Comparison of ENCODE assay signal across 26 cellular contexts in genomic region chr4:141016117-141016798, GRCh38.
DNase-seq lines count a peak whose midpoint lies in the region; ATAC-seq, FAIRE-seq and TF ChIP-seq lines count a peak whose summit lies in the region.
"Had no signal": no experiment of that assay in that cellular context is flagged by ENCODE, and none has a peak within 500 bp of the region (broad histone marks: within the 10 kb centered on the region; RNA-seq: fewer than 3 reads in every experiment).

No MANE protein-coding gene starts in this region.

- TF ChIP-seq EP300 in H1 (IDR thresholded peaks at IDR 0.05; ENCODE audit: borderline replicate concordance in 1 of 2, low read depth in 2 of 2, low read length in 2 of 2) (no peak), suprapubic skin (IDR thresholded peaks at IDR 0.05) (no peak)

- no peak overlapping the region for H2BK5ac ChIP-seq in H1 (ENCODE audit: low read depth, low read length)

- no peak for TF ChIP-seq POLR2A in H1 (IDR thresholded peaks at IDR 0.05; ENCODE audit: control extremely low read depth in 1 of 2, low read depth in 2 of 2, low read length in 2 of 2)
- no peak for TF ChIP-seq POLR2A in suprapubic skin (IDR thresholded peaks at IDR 0.05)

- DNase-seq in COR-L47 (lab: John Stamatoyannopoulos, UW) (peak; percentile 25), HT-29 (ENCODE audit: low spot score) (peak; percentile 4), H1 (ENCODE audit: low read depth in 1 of 2, low spot score in 2 of 2) (no peak), left lung (no peak), suprapubic skin (ENCODE audit: low spot score in 2 of 2) (no peak)
- no peak for DNase-seq in stimulated activated CD4-positive, alpha-beta T cell treated with anti-CD3 and anti-CD28 coated beads, Interleukin-1b, Interleukin-23, amount 100 ng/mL, for 48 hours
- DNase-seq: activated CD4-positive, alpha-beta T cell treated with anti-CD3 and anti-CD28 coated beads, Interleukin-2, amount 50 U/mL, for 1 hour; activated naive CD4-positive, alpha-beta T cell treated with anti-CD3 and anti-CD28 coated beads, Interleukin-2, amount 10 ng/mL, durations not matched to agents 7 days and 5 days; amniotic stem cell; colonic mucosa; effector memory CD8-positive, alpha-beta T cell; esophagus squamous epithelium; gastrocnemius medialis; MG63; NCI-H774; spleen; stimulated activated CD4-positive, alpha-beta T cell treated with anti-CD3 and anti-CD28 coated beads, Interleukin-4, amount 100 ng/mL, for 1 hour; stimulated activated naive B cell treated with anti-CD40 and anti-IgM and Interleukin-4, amounts not matched to agents 10 μg/mL and 1 μg/mL and 100 μg/mL, for 72 hours; T-helper 9 cell; testis; uterus; WERI-Rb-1 had no signal

- no peak overlapping the region for H4K8ac ChIP-seq in H1 (ENCODE audit: extremely low read depth, insufficient read depth, low read length)

- no peak overlapping the region for H2BK120ac ChIP-seq in H1 (replicated peaks; ENCODE audit: low read depth, low read length)

- no peak overlapping the region for H2BK15ac ChIP-seq in H1 (ENCODE audit: low read length)

- H3K9ac ChIP-seq in H1 (replicated peaks in 1 of 4; ENCODE audit: extremely low read depth in 1 of 4, low read depth in 3 of 4, low read length in 3 of 4): no peak overlapping the region

- H3K27ac ChIP-seq in H1 (ENCODE audit: low read depth, low read length) (no peak overlapping the region), left lung (no peak overlapping the region), suprapubic skin (no peak overlapping the region)
- H3K27ac ChIP-seq: breast epithelium, C4-2B, colonic mucosa, esophagus squamous epithelium, gastrocnemius medialis, spleen, testis, uterus, WERI-Rb-1 had no signal

- H3K18ac ChIP-seq in H1 (ENCODE audit: extremely low read depth, low read length): no peak overlapping the region

- no peaks in the 10 kb centered on the region for H3K23me2 ChIP-seq in H1 (ENCODE audit: low read depth, low read length)

- TF ChIP-seq CTCF in H1 (IDR thresholded peaks at IDR 0.05; ENCODE audit: control extremely low read depth in 1 of 3, insufficient read depth in 1 of 3, low read depth in 1 of 3, low read length in 3 of 3) (no peak), left lung (IDR thresholded peaks at IDR 0.05) (no peak), suprapubic skin (IDR thresholded peaks at IDR 0.05) (no peak)

- FAIRE-seq in H1 (lab: Jason Lieb, UNC): peak; percentile 13
- FAIRE-seq: keratinocyte had no signal

- no peak overlapping the region for H2AFZ ChIP-seq in H1 (ENCODE audit: low read length)

- no peak overlapping the region for H4K5ac ChIP-seq in H1 (ENCODE audit: insufficient read length, low read depth, low read length)

- H3K14ac ChIP-seq in H1 (ENCODE audit: insufficient read length): no peak overlapping the region

- no peaks in the 10 kb centered on the region for H3K79me2 ChIP-seq in H1 (ENCODE audit: control insufficient read depth in 1 of 2, insufficient read depth in 2 of 2, low read length in 2 of 2)

- H3K27me3 ChIP-seq in H1 (replicated peaks in 1 of 4; ENCODE audit: control insufficient read depth in 3 of 4, extremely low read depth in 1 of 4, insufficient read depth in 3 of 4, low read length in 3 of 4) (no peaks in the 10 kb centered on the region), left lung (no peaks in the 10 kb centered on the region), suprapubic skin (no peaks in the 10 kb centered on the region)
- H3K27me3 ChIP-seq: breast epithelium, colonic mucosa, esophagus squamous epithelium, gastrocnemius medialis, MG63, spleen, testis, uterus had no signal

- H3K79me1 ChIP-seq in H1 (ENCODE audit: low read depth, low read length): no peaks in the 10 kb centered on the region

- POLR2A ChIA-PET in H1 (lab: Charles Lee; ENCODE audit: partially characterized antibody): no interaction called here

- no peak for TF ChIP-seq RAD21 in H1 (IDR thresholded peaks at IDR 0.05 in 1 of 2, conservative IDR thresholded peaks at IDR 0.05 in 1 of 2; ENCODE audit: low read depth in 2 of 2, low read length in 2 of 2)

- H3K4me3 ChIP-seq in H1 (ENCODE audit: extremely low read depth in 1 of 4, insufficient read depth in 2 of 4, low read depth in 3 of 4, low read length in 4 of 4) (no peak overlapping the region), left lung (no peak overlapping the region), suprapubic skin (no peak overlapping the region)
- H3K4me3 ChIP-seq: breast epithelium, colonic mucosa, esophagus squamous epithelium, gastrocnemius medialis, MG63, spleen, testis, uterus had no signal

- intact Hi-C loops in left lung (cut with DNase I): no loop called here

- H4K20me1 ChIP-seq in H1 (replicated peaks in 1 of 2; ENCODE audit: control insufficient read depth in 1 of 2, insufficient read depth in 2 of 2, low read length in 2 of 2): no peaks in the 10 kb centered on the region

- no peak overlapping the region for H3K23ac ChIP-seq in H1 (ENCODE audit: insufficient read length)

- H2BK20ac ChIP-seq in H1 (ENCODE audit: low read length): no peak overlapping the region

- no peak overlapping the region for H3K4ac ChIP-seq in H1 (replicated peaks; ENCODE audit: insufficient read length, low read depth, low read length)

- H4K91ac ChIP-seq in H1 (replicated peaks; ENCODE audit: insufficient read length, low read length): no peak overlapping the region

- no peak overlapping the region; the same call in 1 of the 2 replicates for H2BK12ac ChIP-seq in H1 (ENCODE audit: low read depth, low read length)

- CTCF ChIA-PET in H1 (lab: Charles Lee; ENCODE audit: partially characterized antibody): no interaction called here

- no peak overlapping the region for H3K56ac ChIP-seq in H1 (replicated peaks; ENCODE audit: insufficient read length, low read depth, low read length)

- ATAC-seq in left lung: peak; percentile 22
- no peak for ATAC-seq in HG02885 (IDR thresholded peaks at IDR 0.05; ENCODE audit: poor library complexity, unreplicated experiment)
- ATAC-seq: effector memory CD8-positive, alpha-beta T cell; gastrocnemius medialis; stimulated activated naive B cell treated with anti-CD40 and anti-IgM and Interleukin-4, amounts not matched to agents 10 μg/mL and 1 μg/mL and 100 μg/mL, for 72 hours had no signal

- H3K36me3 ChIP-seq in H1 (ENCODE audit: control insufficient read depth in 2 of 4, insufficient read depth in 4 of 4, low read length in 3 of 4): no peaks in the 10 kb centered on the region
- H3K36me3 ChIP-seq in left lung: no peaks in the 10 kb centered on the region
- no peaks in the 10 kb centered on the region for H3K36me3 ChIP-seq in suprapubic skin
- H3K36me3 ChIP-seq: breast epithelium, colonic mucosa, esophagus squamous epithelium, gastrocnemius medialis, MG63, spleen, uterus, WERI-Rb-1 had no signal

- no peaks in the 10 kb centered on the region for H3K9me3 ChIP-seq in H1 (ENCODE audit: insufficient read depth in 2 of 2, low read depth in 1 of 2, low read length in 1 of 2)
- no peaks in the 10 kb centered on the region for H3K9me3 ChIP-seq in left lung
- H3K9me3 ChIP-seq in suprapubic skin: no peaks in the 10 kb centered on the region
- H3K9me3 ChIP-seq: breast epithelium, colonic mucosa, esophagus squamous epithelium, gastrocnemius medialis, MG63, spleen, testis, uterus had no signal

- no peaks in the 10 kb centered on the region for H3K4me1 ChIP-seq in H1 (replicated peaks in 1 of 4; ENCODE audit: control insufficient read depth in 3 of 4, insufficient read depth in 4 of 4, low read length in 3 of 4)
- H3K4me1 ChIP-seq in left lung: no peaks in the 10 kb centered on the region
- no peaks in the 10 kb centered on the region for H3K4me1 ChIP-seq in suprapubic skin
- H3K4me1 ChIP-seq: colonic mucosa had no signal

- WGBS in H1 (ENCODE audit: extremely low coverage in 1 of 2, insufficient coverage in 1 of 2, insufficient read length in 1 of 2, insufficient replicate concordance in 2 of 2, low coverage in 1 of 2, low lambda C conversion rate in 2 of 2, missing lambda C conversion rate in 1 of 2), 2 experiments: 88% methylated on average over 8 of the region's 8 CpGs; no CpG with 5 or more reads in 1 of the 2 experiments
- 64% methylated on average over 8 of the region's 8 CpGs for WGBS in suprapubic skin

- H3K4me2 ChIP-seq in H1 (ENCODE audit: insufficient read depth in 1 of 2, low read depth in 2 of 2, low read length in 2 of 2): no peak overlapping the region

- 0 out of 2 replicates have a peak overlapping the region, but pooled peaks have one; percentile 11 for H2AK5ac ChIP-seq in H1 (ENCODE audit: low read depth, low read length)

TF ChIP-seq in H1, 55 proteins besides CTCF, POLR2A, EP300 and RAD21:
- TF ChIP-seq SP2 (IDR thresholded peaks at IDR 0.05; ENCODE audit: low read length): no peak

Comparison
In these comparisons a context has a peak if more than half of its experiments do, and no peak if none do; other contexts are left out.
1. DNase-seq: peak in COR-L47 (single experiment) and HT-29 (single experiment); none in H1 (0 of 2), left lung (0 of 2), stimulated activated CD4-positive, alpha-beta T cell treated with anti-CD3 and anti-CD28 coated beads, Interleukin-1b, Interleukin-23, amount 100 ng/mL, for 48 hours (single experiment) and suprapubic skin (0 of 2).